In the genomic region with DNA sequence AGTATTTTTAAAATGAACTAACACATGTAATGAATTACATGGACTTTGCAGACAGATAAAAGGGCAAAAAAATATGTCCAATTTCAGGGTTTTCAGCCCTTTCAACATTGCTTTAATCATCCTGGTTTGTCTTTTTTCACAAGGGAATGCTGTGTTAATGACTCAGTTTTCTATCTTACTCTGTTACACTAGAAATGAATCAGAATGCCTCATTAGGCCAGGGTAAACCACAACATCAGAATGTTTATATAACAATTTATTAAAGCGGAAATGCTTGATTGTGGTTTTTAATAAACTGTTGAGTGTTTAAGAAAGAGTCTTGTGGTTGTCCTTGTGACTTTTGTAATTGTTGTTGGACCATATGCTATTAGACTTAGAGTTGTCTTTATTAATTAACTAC, we compare ENCODE assay signal across 13 cellular contexts. TPM values are rescaled to one million over a fixed set of nuclear protein-coding genes. Genes with fewer than 3 reads are reported as not detected.
DNase-seq lines count a peak whose midpoint lies in the region; FAIRE-seq and TF ChIP-seq lines count a peak whose summit lies in the region.
"Had no signal": no experiment of that assay in that cellular context is flagged by ENCODE, and none has a peak within 500 bp of the region (broad histone marks: within the 10 kb centered on the region; RNA-seq: fewer than 3 reads in every experiment).

No MANE protein-coding gene starts in this region.

- H3K79me2 ChIP-seq in astrocyte (ENCODE audit: insufficient read depth, low read length) = no peaks in the 10 kb centered on the region

- H3K36me3 ChIP-seq in astrocyte (ENCODE audit: insufficient read depth, low read length) = peaks cover 51% of the 10 kb centered on the region
- H3K36me3 ChIP-seq in small intestine (ENCODE audit: control insufficient read depth in 2 of 2, insufficient read depth in 2 of 2, low read length in 2 of 2) = peaks cover 7 to 18% of the 10 kb centered on the region in 2 donors

- no peaks in the 10 kb centered on the region for H4K20me1 ChIP-seq in astrocyte (ENCODE audit: insufficient read depth, low read length)

- H3K27me3 ChIP-seq in astrocyte (ENCODE audit: insufficient read depth, low read length) (no peaks in the 10 kb centered on the region), small intestine (ENCODE audit: control insufficient read depth in 2 of 2, insufficient read depth in 2 of 2, low read length in 2 of 2) (no peaks in the 10 kb centered on the region)

- FAIRE-seq in astrocyte (lab: Jason Lieb, UNC) (peak; percentile 66), small intestine (lab: Jason Lieb, UNC) (no peak)
- FAIRE-seq: HepG2 had no signal

- no peak overlapping the region for H3K4me3 Mint-ChIP-seq in astrocyte (ENCODE audit: unreplicated experiment)
- H3K4me3 Mint-ChIP-seq: activated naive CD8-positive, alpha-beta T cell treated with anti-CD3 and anti-CD28 coated beads, Interleukin-2, amount 50 U/mL, for 24 hours; neural crest cell; T-cell had no signal

- WGBS in small intestine, 3 donors = 76 to 86% (median 77%) methylated on average over 1 of the region's 1 CpG

- no peak overlapping the region for H2AFZ ChIP-seq in astrocyte (ENCODE audit: low read depth, low read length)
- H2AFZ ChIP-seq: PC-9 had no signal

- no peak overlapping the region for H3K27ac Mint-ChIP-seq in astrocyte (ENCODE audit: unreplicated experiment)
- H3K27ac Mint-ChIP-seq: activated naive CD8-positive, alpha-beta T cell treated with anti-CD3 and anti-CD28 coated beads, Interleukin-2, amount 50 U/mL, for 24 hours; T-cell had no signal

- peaks cover 56% of the 10 kb centered on the region for H3K36me3 Mint-ChIP-seq in astrocyte (ENCODE audit: low read depth, unreplicated experiment)

- H3K4me1 ChIP-seq in astrocyte (ENCODE audit: insufficient read depth, low read length) (peaks cover 7% of the 10 kb centered on the region), small intestine (ENCODE audit: control insufficient read depth in 2 of 2, insufficient read depth in 1 of 2, low read depth in 1 of 2, low read length in 1 of 2) (no peaks in the 10 kb centered on the region)
- H3K4me1 ChIP-seq: lower lobe of right lung had no signal

- H3K4me1 Mint-ChIP-seq in astrocyte (ENCODE audit: low read depth, unreplicated experiment) = peaks cover 4% of the 10 kb centered on the region
- H3K4me1 Mint-ChIP-seq: activated naive CD8-positive, alpha-beta T cell treated with anti-CD3 and anti-CD28 coated beads, Interleukin-2, amount 50 U/mL, for 24 hours; neural crest cell had no signal

- H3K4me3 ChIP-seq in astrocyte (ENCODE audit: insufficient read depth, low read depth, low read length) (no peak overlapping the region), fibroblast of mammary gland (ENCODE audit: control insufficient read depth, low read depth, low read length) (no peak overlapping the region), small intestine (ENCODE audit: low read depth in 1 of 2, low read length in 2 of 2) (no peak overlapping the region)
- H3K4me3 ChIP-seq: lower lobe of right lung, PC-9 had no signal

- H3K9me3 Mint-ChIP-seq in astrocyte (ENCODE audit: unreplicated experiment) = no peaks in the 10 kb centered on the region
- H3K9me3 Mint-ChIP-seq: activated naive CD8-positive, alpha-beta T cell treated with anti-CD3 and anti-CD28 coated beads, Interleukin-2, amount 50 U/mL, for 24 hours; T-cell had no signal

- peak overlapping the region; percentile 3 for H3K4me2 ChIP-seq in astrocyte (ENCODE audit: low read length)
- H3K4me2 ChIP-seq: PC-9 had no signal

- H3K9me3 ChIP-seq in astrocyte (ENCODE audit: insufficient read depth, low read depth, low read length) = no peaks in the 10 kb centered on the region
- H3K9me3 ChIP-seq in small intestine (ENCODE audit: control insufficient read depth, low read depth) = no peaks in the 10 kb centered on the region
- H3K9me3 ChIP-seq: lower lobe of right lung had no signal

- no peak for TF ChIP-seq CTCF in astrocyte (IDR thresholded peaks at IDR 0.05; ENCODE audit: insufficient read depth, low read depth, low read length)
- no peak for TF ChIP-seq CTCF in fibroblast of mammary gland (conservative IDR thresholded peaks at IDR 0.05; ENCODE audit: control insufficient read depth, insufficient read depth, low read depth, low read length)

- H3K9ac ChIP-seq in astrocyte (ENCODE audit: low read length) = no peak overlapping the region

- peak overlapping the region; percentile 40 for H3K27ac ChIP-seq in astrocyte (ENCODE audit: low read depth, low read length)
- H3K27ac ChIP-seq in small intestine (ENCODE audit: low read depth in 1 of 2, low read length in 1 of 2) = no peak overlapping the region
- H3K27ac ChIP-seq: lower lobe of right lung, PC-9 had no signal

- no peaks in the 10 kb centered on the region for H3K27me3 Mint-ChIP-seq in astrocyte (ENCODE audit: low read depth, unreplicated experiment)
- H3K27me3 Mint-ChIP-seq: activated naive CD8-positive, alpha-beta T cell treated with anti-CD3 and anti-CD28 coated beads, Interleukin-2, amount 50 U/mL, for 24 hours; T-cell had no signal

- DNase-seq in HCEC 1CT = peak; percentile 92
- peak; percentile 92 for DNase-seq in astrocyte (ENCODE audit: low read depth)
- DNase-seq in fibroblast of mammary gland (ENCODE audit: low read depth) = peak; percentile 96
- peak; percentile 84 for DNase-seq in stromal cell of bone marrow (ENCODE audit: low read depth)
- no peak for DNase-seq in NCI-H2171 treated with DMSO at 0.1 percent for 48 hours (lab: John Stamatoyannopoulos, UW)
- no peak for DNase-seq in small intestine
- no peak for DNase-seq in NCI-H510A treated with DMSO at 0.1 percent for 48 hours (lab: John Stamatoyannopoulos, UW)
- DNase-seq: activated naive CD8-positive, alpha-beta T cell treated with anti-CD3 and anti-CD28 coated beads, Interleukin-2, amount 50 U/mL, for 24 hours; lower lobe of right lung; PC-9; T-cell had no signal

RNA-seq across cellular contexts. Expression of a gene that starts 13.5 kb away (rescaled TPM):
- 11.2 and 16.4 TPM in 2 replicates for total RNA-seq in astrocyte
- 1 to 10 TPM; 4.1 to 7.6 (median 5.8) TPM for polyA plus RNA-seq in small intestine

Comparison
In these comparisons a context has a peak if more than half of its experiments do, and no peak if none do; other contexts are left out.
1. DNase-seq: peak in HCEC 1CT (single experiment), astrocyte (single experiment), fibroblast of mammary gland (single experiment) and stromal cell of bone marrow (single experiment); none in NCI-H2171 treated with DMSO at 0.1 percent for 48 hours (single experiment), small intestine (single experiment) and NCI-H510A treated with DMSO at 0.1 percent for 48 hours (single experiment).